8 cellular contexts compared by ENCODE assay signal in genomic region chr18:70289351-70290330, GRCh38. TPM values are rescaled to one million over a fixed set of nuclear protein-coding genes. Genes with fewer than 3 reads are reported as not detected.
A peak's percentile ranks its signal among the peaks of the same experiment; 100 is the strongest.
DNase-seq lines count a peak whose midpoint lies in the region; ATAC-seq and TF ChIP-seq lines count a peak whose summit lies in the region.

No MANE protein-coding gene starts in this region.

- H3K4me3 Mint-ChIP-seq in naive thymus-derived CD8-positive, alpha-beta T cell: peak overlapping the region; percentile 71 to 92 (median 86)

- peak overlapping the region; percentile 74 for H3K4me3 ChIP-seq in WI38 (ENCODE audit: low read depth, low read length)
- H3K4me3 ChIP-seq in fibroblast of mammary gland (ENCODE audit: control insufficient read depth, low read depth, low read length): peak overlapping the region; percentile 72

- ATAC-seq in GM21360 (IDR thresholded peaks at IDR 0.05; ENCODE audit: unreplicated experiment): peak; percentile 49
- peak; percentile 37 for ATAC-seq in HG03558 (IDR thresholded peaks at IDR 0.05; ENCODE audit: extremely low read depth, unreplicated experiment)
- ATAC-seq in naive thymus-derived CD8-positive, alpha-beta T cell: peak; percentile 48 to 64

- DNase-seq in NCI-H2171 (lab: John Stamatoyannopoulos, UW): peak; percentile 16
- DNase-seq in NCI-H2171 treated with DMSO at 0.1 percent for 48 hours (lab: John Stamatoyannopoulos, UW): no peak
- DNase-seq in fibroblast of mammary gland (ENCODE audit: low read depth): no peak
- peak in 4 of 10 donors; percentile 1 to 31 (median 6) for DNase-seq in naive thymus-derived CD8-positive, alpha-beta T cell
- no peak for DNase-seq in AML-193 (lab: John Stamatoyannopoulos, UW)

- peak overlapping the region in 4 of 10 donors; percentile 44 to 78 (median 57) for H3K27ac Mint-ChIP-seq in naive thymus-derived CD8-positive, alpha-beta T cell

- TF ChIP-seq CTCF in WI38 (IDR thresholded peaks at IDR 0.05; ENCODE audit: low read depth, low read length): no peak
- no peak for TF ChIP-seq CTCF in fibroblast of mammary gland (conservative IDR thresholded peaks at IDR 0.05; ENCODE audit: control insufficient read depth, insufficient read depth, low read depth, low read length)

- POLR2A ChIA-PET in naive thymus-derived CD8-positive, alpha-beta T cell (lab: Charles Lee): no interaction called here

- peaks cover 7 to 47% (median 33%) of the 10 kb centered on the region in 5 donors for H3K27me3 Mint-ChIP-seq in naive thymus-derived CD8-positive, alpha-beta T cell

- H3K36me3 Mint-ChIP-seq in naive thymus-derived CD8-positive, alpha-beta T cell: no peaks in the 10 kb centered on the region

- H3K9me3 Mint-ChIP-seq in naive thymus-derived CD8-positive, alpha-beta T cell: peaks cover 0 to 2% (median 0%) of the 10 kb centered on the region in 9 donors

- H3K4me1 Mint-ChIP-seq in naive thymus-derived CD8-positive, alpha-beta T cell: peaks cover 6 to 23% (median 15%) of the 10 kb centered on the region in 4 donors

RNA-seq across cellular contexts. Expression of gene SOCS6, which starts 0.8 kb away (rescaled TPM):
- total RNA-seq in naive thymus-derived CD8-positive, alpha-beta T cell: 1 to 10 TPM; 2.0 to 2.9 TPM
- under 1 TPM in 2 of 3 donors, not detected in 1; 0.28 to 0.43 TPM for polyA plus RNA-seq in naive thymus-derived CD8-positive, alpha-beta T cell
